ENCODE assay signal across 16 cellular contexts in genomic region chr3:100088735-100089368, GRCh38. TPM values are rescaled to one million over a fixed set of nuclear protein-coding genes. Genes with fewer than 3 reads are reported as not detected.
A peak's percentile ranks its signal among the peaks of the same experiment; 100 is the strongest.
DNase-seq lines count a peak whose midpoint lies in the region; ATAC-seq, FAIRE-seq and TF ChIP-seq lines count a peak whose summit lies in the region.
"Had no signal": no experiment of that assay in that cellular context is flagged by ENCODE, and none has a peak within 500 bp of the region (broad histone marks: within the 10 kb centered on the region; RNA-seq: fewer than 3 reads in every experiment).

No MANE protein-coding gene starts in this region.

- H2BK120ac ChIP-seq in H9 (ENCODE audit: low read depth, low read length, poor library complexity, severe bottlenecking) (no peak overlapping the region), IMR-90 (ENCODE audit: low read depth, low read length) (no peak overlapping the region)

- no peak overlapping the region for H3K4me3 Mint-ChIP-seq in H9
- no peak overlapping the region for H3K4me3 Mint-ChIP-seq in astrocyte (ENCODE audit: unreplicated experiment)
- H3K4me3 Mint-ChIP-seq in osteocyte (ENCODE audit: unreplicated experiment), result no peak overlapping the region
- H3K4me3 Mint-ChIP-seq: activated naive CD4-positive, alpha-beta T cell treated with anti-CD3 and anti-CD28 coated beads for 36 hours had no signal

- H3K9me3 Mint-ChIP-seq in H9, result no peaks in the 10 kb centered on the region
- H3K9me3 Mint-ChIP-seq in astrocyte (ENCODE audit: unreplicated experiment), result no peaks in the 10 kb centered on the region
- no peaks in the 10 kb centered on the region for H3K9me3 Mint-ChIP-seq in osteocyte (ENCODE audit: unreplicated experiment)
- H3K9me3 Mint-ChIP-seq: activated naive CD4-positive, alpha-beta T cell treated with anti-CD3 and anti-CD28 coated beads for 36 hours had no signal

- H4K91ac ChIP-seq in H9 (ENCODE audit: insufficient read length, low read depth, low read length) (no peak overlapping the region), IMR-90 (ENCODE audit: insufficient read depth, low read depth, low read length) (no peak overlapping the region)

- H3K27ac Mint-ChIP-seq in H9 (peak overlapping the region in 2 of 3 experiments; percentile 7 to 29; a peak in 4 of 7 replicates), astrocyte (ENCODE audit: unreplicated experiment) (peak overlapping the region; percentile 86), osteocyte (ENCODE audit: unreplicated experiment) (peak overlapping the region; percentile 52)
- H3K27ac Mint-ChIP-seq: activated naive CD4-positive, alpha-beta T cell treated with anti-CD3 and anti-CD28 coated beads for 36 hours had no signal

- H3K23ac ChIP-seq in H9 (ENCODE audit: insufficient read length, low read depth, low read length) (no peak overlapping the region), IMR-90 (ENCODE audit: low read depth, low read length) (no peak overlapping the region)

- H2BK12ac ChIP-seq in H9 (ENCODE audit: insufficient read length, low read depth, low read length), result no peak overlapping the region

- H3K9me3 ChIP-seq in H9 (ENCODE audit: control insufficient read depth, low read depth, low read length) (no peaks in the 10 kb centered on the region), IMR-90 (ENCODE audit: control insufficient read depth, insufficient read depth, low read length) (no peaks in the 10 kb centered on the region), astrocyte (ENCODE audit: insufficient read depth, low read depth, low read length) (no peaks in the 10 kb centered on the region), esophagus muscularis mucosa (no peaks in the 10 kb centered on the region)

- H3K4me1 Mint-ChIP-seq in H9 (peaks cover 28 to 32% of the 10 kb centered on the region in 2 experiments), astrocyte (ENCODE audit: low read depth, unreplicated experiment) (peaks cover 41% of the 10 kb centered on the region), osteocyte (ENCODE audit: unreplicated experiment) (peaks cover 63% of the 10 kb centered on the region)

- no peak overlapping the region for H3T11ph ChIP-seq in H9 (ENCODE audit: low read length)

- H2AK5ac ChIP-seq in H9 (ENCODE audit: insufficient read length, low read length) (no peak overlapping the region), IMR-90 (ENCODE audit: low read depth, low read length) (no peak overlapping the region)

- H3K23me2 ChIP-seq in H9 (ENCODE audit: insufficient read length, low read depth, low read length, poor library complexity, severe bottlenecking), result no peaks in the 10 kb centered on the region

- no peak overlapping the region for H2AK9ac ChIP-seq in IMR-90 (replicated peaks; ENCODE audit: low read depth, low read length, poor library complexity)

- no peak overlapping the region for H2AFZ ChIP-seq in H9 (ENCODE audit: low read length)
- no peak overlapping the region for H2AFZ ChIP-seq in IMR-90 (replicated peaks; ENCODE audit: low read length, poor library complexity)
- no peak overlapping the region for H2AFZ ChIP-seq in astrocyte (ENCODE audit: low read depth, low read length)

- TF ChIP-seq EP300 in esophagus muscularis mucosa (IDR thresholded peaks at IDR 0.05), result no peak

- H3K4me2 ChIP-seq in H9 (ENCODE audit: insufficient read depth, insufficient read length, low read length) (no peak overlapping the region), IMR-90 (ENCODE audit: low read depth, low read length) (peak overlapping the region; percentile 29; the same call in 1 of the 2 replicates), astrocyte (ENCODE audit: low read length) (no peak overlapping the region)

- H3K56ac ChIP-seq in H9 (ENCODE audit: insufficient read length, low read depth, low read length) (no peak overlapping the region), IMR-90 (ENCODE audit: extremely low read depth, insufficient read depth, low read length) (no peak overlapping the region)

- in situ Hi-C loops in IMR-90 (cut with MboI; ENCODE audit: low sequenced_read_pairs) (no loop called here), ACHN (cut with HindIII; ENCODE audit: low pct_ligation_motif_present, low pct_unique_long_range_greater_than_20kb, low sequenced_read_pairs) (no loop called here)

- dilution Hi-C loops in IMR-90 (cut with HindIII; ENCODE audit: low sequenced_read_pairs, unreplicated experiment), result no loop called here

- CTCF ChIA-PET in IMR-90 (lab: Yijun Ruan, JAX), result interaction anchor here (0.6 to 1.2 kb wide), 3 partner anchors 15 to 1656 kb away, joined by 3 to 5 read pairs (median 4); no protein-coding TSS in a partner anchor

- no peak overlapping the region for H3K27ac ChIP-seq in H9 (ENCODE audit: insufficient read length, low read depth, low read length)
- H3K27ac ChIP-seq in IMR-90 (ENCODE audit: insufficient read depth, low read length), result no peak overlapping the region
- no peak overlapping the region for H3K27ac ChIP-seq in astrocyte (ENCODE audit: low read depth, low read length)
- H3K27ac ChIP-seq in esophagus muscularis mucosa (replicated peaks in 1 of 4), result no peak overlapping the region
- H3K27ac ChIP-seq: VCaP had no signal

- H3K4me1 ChIP-seq in H9 (ENCODE audit: insufficient read depth, low read length) (peaks cover 6% of the 10 kb centered on the region; the same call in 1 of the 2 replicates), IMR-90 (ENCODE audit: control insufficient read depth, insufficient read depth, low read length) (peaks cover 8% of the 10 kb centered on the region), astrocyte (ENCODE audit: insufficient read depth, low read length) (peaks cover 19% of the 10 kb centered on the region), esophagus muscularis mucosa (peaks cover 20 to 48% (median 37%) of the 10 kb centered on the region in 4 donors)

- no peak for FAIRE-seq in astrocyte (lab: Jason Lieb, UNC)
- FAIRE-seq: urothelium cell line had no signal

- POLR2A ChIA-PET in IMR-90 (lab: Charles Lee; ENCODE audit: unreplicated experiment), result interaction anchor here (0.7 to 1.5 kb wide), 3 partner anchors 11 to 25 kb away, joined by 3 read pairs; no protein-coding TSS in a partner anchor

- ATAC-seq in IMR-90 (ENCODE audit: low read depth), result no peak
- ATAC-seq in GM21360 (IDR thresholded peaks at IDR 0.05; ENCODE audit: unreplicated experiment), result no peak

- no peaks in the 10 kb centered on the region for H3K79me1 ChIP-seq in H9 (ENCODE audit: insufficient read depth, low read depth, low read length, poor library complexity, severe bottlenecking)
- 0 out of 4 replicates have a peak, but pooled peaks cover 0 to 4% of the 10 kb centered on the region in 2 experiments for H3K79me1 ChIP-seq in IMR-90 (ENCODE audit: low read depth in 1 of 2, low read length in 2 of 2)

- no TSS peak for BruUV-seq in IMR-90 (replicated peaks; lab: Mats Ljungman, UMichigan)

- H3K4ac ChIP-seq in H9 (ENCODE audit: low read depth, low read length) (no peak overlapping the region), IMR-90 (ENCODE audit: low read depth, low read length) (no peak overlapping the region)

- TF ChIP-seq POLR2A in IMR-90 (IDR thresholded peaks at IDR 0.05; ENCODE audit: low read depth, low read length) (no peak), esophagus muscularis mucosa (IDR thresholded peaks at IDR 0.05; ENCODE audit: low read depth) (no peak)

- H3K27me3 ChIP-seq in H9 (ENCODE audit: insufficient read depth, low read length) (no peaks in the 10 kb centered on the region), IMR-90 (ENCODE audit: control insufficient read depth, insufficient read depth, low read length) (no peaks in the 10 kb centered on the region), astrocyte (ENCODE audit: insufficient read depth, low read length) (no peaks in the 10 kb centered on the region), esophagus muscularis mucosa (no peaks in the 10 kb centered on the region)

- H3K18ac ChIP-seq in H9 (ENCODE audit: insufficient read length, low read depth, low read length), result no peak overlapping the region
- peak overlapping the region; percentile 54; the same call in 1 of the 2 replicates for H3K18ac ChIP-seq in IMR-90 (ENCODE audit: low read depth, low read length)

- H4K5ac ChIP-seq in H9 (ENCODE audit: insufficient read length, low read depth, low read length) (no peak overlapping the region), IMR-90 (ENCODE audit: low read depth, low read length) (no peak overlapping the region)

- WGBS in H9 (ENCODE audit: extremely low coverage, insufficient read length, low lambda C conversion rate), result no CpG with 5 or more reads among the region's 2 CpGs
- WGBS in IMR-90 (ENCODE audit: extremely low coverage in 2 of 2, insufficient read length in 1 of 2), 2 experiments, result no CpG with 5 or more reads among the region's 2 CpGs
- WGBS in esophagus muscularis mucosa, result 95% methylated on average over 2 of the region's 2 CpGs

- H3K9ac ChIP-seq in H9 (ENCODE audit: extremely low read depth, insufficient read length, low read length), result no peak overlapping the region
- no peak overlapping the region for H3K9ac ChIP-seq in IMR-90 (ENCODE audit: low read depth, low read length)
- H3K9ac ChIP-seq in astrocyte (ENCODE audit: low read length), result no peak overlapping the region

- H3K27me3 Mint-ChIP-seq in H9 (ENCODE audit: low read depth) (no peaks in the 10 kb centered on the region), astrocyte (ENCODE audit: low read depth, unreplicated experiment) (no peaks in the 10 kb centered on the region), osteocyte (ENCODE audit: unreplicated experiment) (no peaks in the 10 kb centered on the region)

- H3K4me3 ChIP-seq in IMR-90 (ENCODE audit: insufficient read depth, low read depth, low read length) (no peak overlapping the region), astrocyte (ENCODE audit: insufficient read depth, low read depth, low read length) (no peak overlapping the region), esophagus muscularis mucosa (no peak overlapping the region)

- DNase-seq in H9, result no peak
- DNase-seq in IMR-90, result no peak
- DNase-seq in astrocyte (ENCODE audit: low read depth), result no peak
- no peak for DNase-seq in osteocyte (ENCODE audit: extremely low spot score, unreplicated experiment)
- no peak for DNase-seq in AG08395 (ENCODE audit: low spot score)
- DNase-seq in ACHN, result no peak
- no peak for DNase-seq in esophagus muscularis mucosa (ENCODE audit: extremely low spot score)
- DNase-seq: activated naive CD4-positive, alpha-beta T cell treated with anti-CD3 and anti-CD28 coated beads for 36 hours; KG1; NCI-H1930; NCI-H2227 treated with DMSO at 0.1 percent for 48 hours; NCI-H82; SHP77 treated with DMSO at 0.1 percent for 48 hours had no signal

- no peak overlapping the region for H2BK20ac ChIP-seq in H9 (ENCODE audit: low read depth, low read length, poor library complexity, severe bottlenecking)
- no peak overlapping the region for H2BK20ac ChIP-seq in IMR-90 (ENCODE audit: low read depth, low read length)

- intact Hi-C loops in IMR-90 (cut with micrococcal nuclease) (no loop called here), esophagus muscularis mucosa (cut with DNase I) (no loop called here)

- TF ChIP-seq CTCF in H9 (conservative IDR thresholded peaks at IDR 0.05), result no peak
- TF ChIP-seq CTCF in IMR-90 (conservative IDR thresholded peaks at IDR 0.05; ENCODE audit: low read depth, low read length), result no peak
- TF ChIP-seq CTCF in astrocyte (IDR thresholded peaks at IDR 0.05; ENCODE audit: insufficient read depth, low read depth, low read length), result no peak
- no peak for TF ChIP-seq CTCF in osteocyte (IDR thresholded peaks at IDR 0.05)
- no peak for TF ChIP-seq CTCF in esophagus muscularis mucosa (IDR thresholded peaks at IDR 0.05)

- H3K36me3 ChIP-seq in IMR-90 (ENCODE audit: control insufficient read depth, insufficient read depth, low read length) (no peaks in the 10 kb centered on the region), astrocyte (ENCODE audit: insufficient read depth, low read length) (no peaks in the 10 kb centered on the region), esophagus muscularis mucosa (no peaks in the 10 kb centered on the region)

- H2BK5ac ChIP-seq in H9 (ENCODE audit: insufficient read length, low read length) (no peak overlapping the region), IMR-90 (ENCODE audit: low read depth, low read length, poor library complexity, severe bottlenecking) (no peak overlapping the region)

- H3K36me3 Mint-ChIP-seq in H9 (ENCODE audit: insufficient read depth in 1 of 3, low read depth in 3 of 3), result no peaks in the 10 kb centered on the region
- no peaks in the 10 kb centered on the region for H3K36me3 Mint-ChIP-seq in astrocyte (ENCODE audit: low read depth, unreplicated experiment)
- H3K36me3 Mint-ChIP-seq in osteocyte (ENCODE audit: unreplicated experiment), result peaks cover 1% of the 10 kb centered on the region

- TF ChIP-seq RAD21 in IMR-90 (IDR thresholded peaks at IDR 0.05; ENCODE audit: low read length), result no peak

- peaks cover 7% of the 10 kb centered on the region; the same call in 1 of the 2 replicates for H3K9me1 ChIP-seq in IMR-90 (ENCODE audit: insufficient read depth, low read length)

- H4K8ac ChIP-seq in H9 (replicated peaks; ENCODE audit: insufficient read length, low read depth, low read length), result no peak overlapping the region
- no peak overlapping the region for H4K8ac ChIP-seq in IMR-90 (ENCODE audit: low read depth in 2 of 2, low read length in 2 of 2)

- no peak overlapping the region for H2BK15ac ChIP-seq in H9 (ENCODE audit: low read depth, low read length)
- H2BK15ac ChIP-seq in IMR-90 (ENCODE audit: low read depth, low read length), result no peak overlapping the region

- H3K79me2 ChIP-seq in H9 (ENCODE audit: insufficient read depth, low read length), result no peaks in the 10 kb centered on the region
- no peaks in the 10 kb centered on the region for H3K79me2 ChIP-seq in astrocyte (ENCODE audit: insufficient read depth, low read length)

- H3K14ac ChIP-seq in H9 (ENCODE audit: insufficient read depth, low read length), result no peak overlapping the region
- H3K14ac ChIP-seq in IMR-90 (replicated peaks; ENCODE audit: low read depth, low read length), result no peak overlapping the region

- H4K20me1 ChIP-seq in H9 (ENCODE audit: control insufficient read depth, insufficient read depth, insufficient read length) (no peaks in the 10 kb centered on the region), IMR-90 (ENCODE audit: insufficient read depth, low read length) (no peaks in the 10 kb centered on the region), astrocyte (ENCODE audit: insufficient read depth, low read length) (no peaks in the 10 kb centered on the region)

RNA-seq across cellular contexts. Expression of gene FILIP1L, which starts 25.4 kb away (rescaled TPM):
- total RNA-seq in H9 (2021), result 0.07 and 0.22 TPM in 2 replicates
- total RNA-seq in IMR-90 (2012; rRNA removed), result 19.9 and 21.1 TPM in 2 replicates
- polyA plus RNA-seq in IMR-90 (2012; rRNA removed), result 11.5 and 14.7 TPM in 2 replicates
- 2.5 and 4.3 TPM in 2 replicates for polyA plus RNA-seq in IMR-90 (2012; cell fraction: cytosol; rRNA removed)
- polyA plus RNA-seq in IMR-90 (2012; cell fraction: nucleus; rRNA removed; ENCODE audit: low replicate concordance), result 1.4 and 10.5 TPM in 2 replicates
- 209 and 230 TPM in 2 replicates for total RNA-seq in astrocyte
- total RNA-seq in osteocyte, result 47.0 and 49.3 TPM in 2 replicates
- 100 to 1,000 TPM; 120 to 134 (median 127) TPM for total RNA-seq in esophagus muscularis mucosa

Comparison
In these comparisons a context has a peak if more than half of its experiments do, and no peak if none do; other contexts are left out.
1. H3K27ac Mint-ChIP-seq: peak in every context shown above with its lines; median percentile 86 in astrocyte; 52 in osteocyte; 18 in H9.
2. RNA of gene FILIP1L, which starts 25.4 kb away (total RNA-seq): 209 to 230 TPM in astrocyte, 120 to 134 TPM in esophagus muscularis mucosa, 47.0 to 49.3 TPM in osteocyte and 19.9 to 21.1 TPM in IMR-90; 0.07 to 0.22 TPM in H9; every median in the first group is over 10 times any median in the second.